12 cellular contexts compared by ENCODE assay signal in the genomic region with DNA sequence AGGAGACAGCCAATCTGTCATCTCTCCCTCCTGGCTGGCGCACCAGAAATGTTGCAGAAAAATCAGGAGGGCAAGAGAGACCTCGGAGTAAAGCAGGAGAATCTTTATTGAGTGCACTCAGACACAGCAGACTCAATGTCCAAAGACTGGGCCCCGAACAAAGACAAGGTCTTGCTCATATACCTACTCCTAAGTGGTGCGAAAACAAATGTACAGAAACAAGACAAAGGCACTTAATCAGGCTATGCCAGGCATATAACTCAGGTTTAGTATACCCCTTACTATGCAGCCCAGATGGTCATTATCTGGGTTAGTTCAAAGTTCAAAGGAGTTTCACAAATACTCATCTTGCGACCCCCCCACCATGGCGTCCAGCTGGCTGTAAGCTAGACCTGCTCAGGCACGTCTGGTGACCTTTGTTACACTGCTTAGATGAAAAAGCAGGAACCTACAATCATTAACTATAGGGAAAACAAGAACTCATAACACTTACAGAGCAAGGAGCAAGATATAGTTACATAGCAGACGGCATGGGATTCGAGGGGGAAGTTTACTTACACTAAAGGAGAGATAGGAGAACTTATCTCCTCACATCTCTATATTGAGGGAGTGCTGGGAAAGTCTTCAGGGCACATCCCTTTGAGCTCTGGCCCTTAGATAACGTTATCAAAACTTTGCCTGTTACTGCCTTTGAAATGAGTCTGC. TPM values are rescaled to one million over a fixed set of nuclear protein-coding genes. Genes with fewer than 3 reads are reported as not detected.
A peak's percentile ranks its signal among the peaks of the same experiment; 100 is the strongest.
DNase-seq lines count a peak whose midpoint lies in the region; ATAC-seq, FAIRE-seq and TF ChIP-seq lines count a peak whose summit lies in the region.
"Had no signal": no experiment of that assay in that cellular context is flagged by ENCODE, and none has a peak within 500 bp of the region (broad histone marks: within the 10 kb centered on the region; RNA-seq: fewer than 3 reads in every experiment).

No MANE protein-coding gene starts in this region.

- no peaks in the 10 kb centered on the region for H3K79me2 ChIP-seq in OCI-LY3 (ENCODE audit: low read length)

- DNase-seq in GM12892 (ENCODE audit: insufficient read length) (no peak), H4 (ENCODE audit: low spot score) (no peak), GM10248 (ENCODE audit: extremely low spot score) (no peak), T-helper 1 cell (no peak)
- no peak for DNase-seq in activated naive CD4-positive, alpha-beta T cell treated with Interleukin-2 at 50 U/mL for 16 hours
- DNase-seq: DMS79, NCI-H526 had no signal

- POLR2A ChIA-PET in GM10248 (lab: Yijun Ruan, JAX) = no interaction called here

- H2AFZ ChIP-seq in OCI-LY3 (ENCODE audit: low read depth, low read length) = peak overlapping the region; percentile 79

- H3K27me3 ChIP-seq in OCI-LY3 (ENCODE audit: low read depth, low read length) = no peaks in the 10 kb centered on the region

- TF ChIP-seq POLR2A in GM12892 (IDR thresholded peaks at IDR 0.05; ENCODE audit: low read depth, low read length) = no peak

- peak; percentile 21 for FAIRE-seq in GM12892 (lab: Jason Lieb, UNC)

- H3K4me1 ChIP-seq in OCI-LY3 (ENCODE audit: low read length) (peaks cover 14% of the 10 kb centered on the region), mesodermal cell (ENCODE audit: control insufficient read depth, insufficient read depth, low read length, poor library complexity, severe bottlenecking) (peaks cover 9% of the 10 kb centered on the region)

- peak; percentile 57 for ATAC-seq in HG02759 (IDR thresholded peaks at IDR 0.05; ENCODE audit: unreplicated experiment)
- ATAC-seq: HCT116 had no signal

- no peaks in the 10 kb centered on the region for H3K36me3 ChIP-seq in OCI-LY3 (replicated peaks; ENCODE audit: low read depth, low read length)
- no peaks in the 10 kb centered on the region for H3K36me3 ChIP-seq in mesodermal cell (ENCODE audit: control insufficient read depth, insufficient read depth, low read length)

- H4K20me1 ChIP-seq in OCI-LY3 (ENCODE audit: insufficient read depth, low read length) = no peaks in the 10 kb centered on the region

- no peak overlapping the region for H3K9ac ChIP-seq in OCI-LY3 (ENCODE audit: low read length)

- CTCF ChIA-PET in GM10248 (lab: Yijun Ruan, JAX) = interaction anchor here (1.1 to 3.8 kb wide), 3 partner anchors 9 to 42 kb away, joined by 3 to 12 read pairs (median 5); no protein-coding TSS in a partner anchor

- H3K4me2 ChIP-seq in OCI-LY3 (ENCODE audit: low read length) = peak overlapping the region; percentile 59

- TF ChIP-seq CTCF in OCI-LY3 (IDR thresholded peaks at IDR 0.05; ENCODE audit: low read depth, low read length) (no peak), GM10248 (IDR thresholded peaks at IDR 0.05; ENCODE audit: control extremely low read depth, extremely low read depth, low read depth, missing control alignments) (no peak)

- H3K27ac ChIP-seq in OCI-LY3 (ENCODE audit: low read length) = no peak overlapping the region
- H3K27ac ChIP-seq in mesodermal cell (ENCODE audit: low read depth, low read length, severe bottlenecking) = peak overlapping the region; percentile 69

- WGBS in mesodermal cell (ENCODE audit: insufficient coverage in 2 of 2), 2 experiments = 92 to 100% methylated on average over 2 to 3 of the region's 10 CpGs

- H3K4me3 ChIP-seq in OCI-LY3 (ENCODE audit: low read length) (no peak overlapping the region), mesodermal cell (ENCODE audit: extremely low read depth, insufficient read depth, low read length, poor library complexity, severe bottlenecking) (no peak overlapping the region)

- H3K9me3 ChIP-seq in OCI-LY3 (ENCODE audit: insufficient read depth, low read length) (no peaks in the 10 kb centered on the region), mesodermal cell (ENCODE audit: control insufficient read depth, low read length) (no peaks in the 10 kb centered on the region)

RNA-seq across cellular contexts. Expression of gene SULT1E1, which starts 27.5 kb away (rescaled TPM):
- polyA plus RNA-seq in GM12892 (2012; ENCODE audit: missing spikeins) = not detected
- not detected for polyA plus RNA-seq in mesodermal cell (2013, experiment 1 of 2)
- 0.35 TPM for polyA plus RNA-seq in mesodermal cell (2013, experiment 2 of 2)
- total RNA-seq in H4 (2014; rRNA removed; shearing (Covaris generic)) = 1.6 and 3.1 TPM in 2 replicates
- total RNA-seq: mononuclear cell had no signal
